8 cellular contexts compared by ENCODE assay signal in genomic region chr15:74907277-74907870, GRCh38. TPM values are rescaled to one million over a fixed set of nuclear protein-coding genes. Genes with fewer than 3 reads are reported as not detected.
DNase-seq lines count a peak whose midpoint lies in the region; ATAC-seq, FAIRE-seq and TF ChIP-seq lines count a peak whose summit lies in the region.

No MANE protein-coding gene starts in this region.

- peak overlapping the region; percentile 83 for H3K9ac ChIP-seq in GM12878 (ENCODE audit: control insufficient read depth, insufficient read depth, low read length)

- H3K4me3 ChIP-seq in GM12878 (peak overlapping the region; percentile 97), kidney epithelial cell (ENCODE audit: low read depth, low read length) (peak overlapping the region; percentile 91)

- BruUV-seq in GM12878 (replicated peaks; lab: Mats Ljungman, UMichigan), result no TSS peak

- no peak for FAIRE-seq in GM12878 (lab: Jason Lieb, UNC)

- H3K9me3 ChIP-seq in GM12878 (replicated peaks; ENCODE audit: control insufficient read depth, insufficient read depth, low read length), result no peaks in the 10 kb centered on the region

- peaks cover 15% of the 10 kb centered on the region for H3K79me2 ChIP-seq in GM12878 (ENCODE audit: control insufficient read depth, insufficient read depth, low read length)

- peaks cover 3 to 12% of the 10 kb centered on the region in 2 experiments; a peak in 3 of 4 replicates for H3K36me3 ChIP-seq in GM12878 (ENCODE audit: control insufficient read depth in 2 of 2, insufficient read depth in 2 of 2, low read length in 1 of 2)
- no peaks in the 10 kb centered on the region for H3K36me3 ChIP-seq in kidney epithelial cell (ENCODE audit: control insufficient read depth, insufficient read depth, low read length)

- WGBS in GM12878 (ENCODE audit: insufficient coverage, insufficient replicate concordance, low lambda C conversion rate, missing lambda C conversion rate), result 60% methylated on average over 6 of the region's 6 CpGs

- peak; percentile 54 for DNase-seq in activated effector memory CD4-positive, alpha-beta T cell treated with anti-CD3 and anti-CD28 coated beads, Interleukin-2, amount 50 U/mL, for 16 hours
- no peak for DNase-seq in activated effector memory CD4-positive, alpha-beta T cell treated with Interleukin-2 at 50 U/mL for 16 hours
- DNase-seq in GM12878 (ENCODE audit: low read depth, low spot score) (no peak), kidney epithelial cell (ENCODE audit: low read depth) (no peak), putamen (ENCODE audit: low spot score) (no peak)
- no peak for DNase-seq in stimulated activated CD4-positive, alpha-beta T cell treated with anti-CD3 and anti-CD28 coated beads, Interleukin-2, amount 100 ng/mL, for 48 hours

- H4K20me1 ChIP-seq in GM12878 (ENCODE audit: control insufficient read depth, insufficient read depth), result no peaks in the 10 kb centered on the region

- H2AFZ ChIP-seq in GM12878 (ENCODE audit: control insufficient read depth, low read depth, low read length), result peak overlapping the region; percentile 97

- CTCF ChIA-PET in GM12878 (lab: Yijun Ruan, JAX), result interaction anchor here (0.9 to 6.4 kb wide), 12 partner anchors 23 to 275 kb away, joined by 3 to 32 read pairs (median 4); no protein-coding TSS in a partner anchor

- no peak for TF ChIP-seq RAD21 in GM12878 (IDR thresholded peaks at IDR 0.05; ENCODE audit: insufficient read depth, low read depth, low read length)

- TF ChIP-seq CTCF in GM12878 (IDR thresholded peaks at IDR 0.05 in 2 of 3, conservative IDR thresholded peaks at IDR 0.05 in 1 of 3; ENCODE audit: control insufficient read depth in 2 of 3, extremely low read depth in 1 of 3, insufficient read depth in 1 of 3, low read depth in 3 of 3, low read length in 3 of 3) (no peak), kidney epithelial cell (IDR thresholded peaks at IDR 0.05; ENCODE audit: insufficient read depth, low read length, poor library complexity, severe bottlenecking) (no peak)

- intact Hi-C loops in GM12878 (cut with micrococcal nuclease; ENCODE audit: unreplicated experiment), result no loop called here

- H3K27me3 ChIP-seq in GM12878 (replicated peaks in 1 of 2; ENCODE audit: control insufficient read depth in 2 of 2, insufficient read depth in 2 of 2, low read length in 1 of 2), result no peaks in the 10 kb centered on the region
- H3K27me3 ChIP-seq in kidney epithelial cell (ENCODE audit: control insufficient read depth, insufficient read depth, low read length), result no peaks in the 10 kb centered on the region

- TF ChIP-seq POLR2A in GM12878 (IDR thresholded peaks at IDR 0.05; ENCODE audit: low read depth, low read length), result no peak

- H3K4me1 ChIP-seq in GM12878 (ENCODE audit: control insufficient read depth, insufficient read depth, low read length), result peaks cover 6% of the 10 kb centered on the region

- POLR2A ChIA-PET in GM12878 (lab: Charles Lee), result interaction anchor here (0.5 to 1.7 kb wide), 13 partner anchors 10 to 254 kb away, joined by 3 to 9 read pairs (median 5); no protein-coding TSS in a partner anchor

- in situ Hi-C loops in GM12878 (cut with MboI), result no loop called here

- RAD21 ChIA-PET in GM12878 (lab: Charles Lee; ENCODE audit: unreplicated experiment), result interaction anchor here (0.6 to 3.5 kb wide), 10 partner anchors 15 to 137 kb away, joined by 3 to 26 read pairs (median 6); partner anchors contain the start of gene ULK3

- ATAC-seq in GM12878 (peak; percentile 3), HG03025 (IDR thresholded peaks at IDR 0.05; ENCODE audit: low FRiP score, unreplicated experiment) (no peak)

- TF ChIP-seq EP300 in GM12878 (IDR thresholded peaks at IDR 0.05; ENCODE audit: borderline replicate concordance in 1 of 2, control insufficient read depth in 1 of 2, low read depth in 2 of 2, low read length in 2 of 2), result no peak

- peak overlapping the region; percentile 73 for H3K4me2 ChIP-seq in GM12878 (ENCODE audit: control insufficient read depth, insufficient read depth)

- SMC1A ChIA-PET in GM12878 (lab: Charles Lee; ENCODE audit: uncharacterized antibody, unreplicated experiment), result interaction anchor here (0.7 to 2.5 kb wide), 11 partner anchors 10 to 80 kb away, joined by 3 to 14 read pairs (median 4); partner anchors contain the start of gene MPI

- H3K27ac ChIP-seq in GM12878 (ENCODE audit: control insufficient read depth, insufficient read depth) (peak overlapping the region; percentile 76), temporal lobe (ENCODE audit: low read depth, low read length) (peak overlapping the region; percentile 84)

RNA-seq across cellular contexts. Expression of gene FAM219B, which starts 0.7 kb away (rescaled TPM):
- total RNA-seq in GM12878 (2013; cell fraction: nucleolus; rRNA removed), result 71.1 and 78.1 TPM in 2 replicates
- 37.1 and 39.5 TPM in 2 replicates for total RNA-seq in GM12878 (2014; rRNA removed)
- 23.7 and 26.4 TPM in 2 replicates for total RNA-seq in GM12878 (2014; rRNA removed; fragmentation: Illumina TruSeq; extraction: Trizol)
- 41.6 and 53.2 TPM in 2 replicates for total RNA-seq in GM12878 (2021)
- polyA plus RNA-seq in GM12878 (2011; ENCODE audit: low read depth), result 68.3 TPM
- 32.3 and 40.9 TPM in 2 replicates for polyA plus RNA-seq in GM12878 (2011; rRNA removed)
- 39.2 and 40.6 TPM in 2 replicates for polyA plus RNA-seq in GM12878 (2011; cell fraction: cytosol; rRNA removed)
- 135 and 193 TPM in 2 replicates for polyA plus RNA-seq in GM12878 (2011; cell fraction: nucleus; rRNA removed)
- polyA plus RNA-seq in GM12878 (2012), result 23.5 and 35.7 TPM in 2 replicates
- 30.5 and 41.6 TPM in 2 replicates for polyA plus RNA-seq in GM12878 (2014; fragmentation: Illumina TruSeq; extraction: Trizol)
- 1 to 10 TPM; 7.6 to 8.9 TPM for polyA plus RNA-seq in GM12878 (2014; fragmentation: Nextera tagmentation; extraction: Ambion mirVana)
- 43.2 and 46.6 TPM in 2 replicates for polyA plus RNA-seq in GM12878 (2014; rRNA removed)
- polyA plus RNA-seq in GM12878 (2016; fragmentation: Nextera tagmentation; extraction: Ambion mirVana), result 10 to 100 TPM; 24.2 to 28.2 TPM
- 21.2 and 29.3 TPM in 2 replicates for polyA minus RNA-seq in GM12878 (2011; rRNA and poly(A)+ RNA removed)
- polyA minus RNA-seq in GM12878 (2011; cell fraction: cytosol; rRNA and poly(A)+ RNA removed), result 9.9 and 10.2 TPM in 2 replicates
- polyA minus RNA-seq in GM12878 (2011; cell fraction: nucleus; rRNA and poly(A)+ RNA removed), result 20.4 and 25.0 TPM in 2 replicates
- 42.2 and 49.3 TPM in 2 replicates for total RNA-seq in kidney epithelial cell
- 41.3 TPM for total RNA-seq in temporal lobe

RNA-seq across cellular contexts. Expression of gene MPI, which starts 17.5 kb away (rescaled TPM):
- 139 and 141 TPM in 2 replicates for total RNA-seq in GM12878 (2013; cell fraction: nucleolus; rRNA removed)
- total RNA-seq in GM12878 (2014; rRNA removed), result 48.9 and 52.6 TPM in 2 replicates
- total RNA-seq in GM12878 (2014; rRNA removed; fragmentation: Illumina TruSeq; extraction: Trizol), result 35.2 and 36.2 TPM in 2 replicates
- 41.6 and 44.6 TPM in 2 replicates for total RNA-seq in GM12878 (2021)
- 63.8 TPM for polyA plus RNA-seq in GM12878 (2011; ENCODE audit: low read depth)
- 33.5 and 68.6 TPM in 2 replicates for polyA plus RNA-seq in GM12878 (2011; rRNA removed)
- polyA plus RNA-seq in GM12878 (2011; cell fraction: cytosol; rRNA removed), result 86.2 and 120 TPM in 2 replicates
- polyA plus RNA-seq in GM12878 (2011; cell fraction: nucleus; rRNA removed), result 128 and 213 TPM in 2 replicates
- polyA plus RNA-seq in GM12878 (2012), result 91.5 and 97.0 TPM in 2 replicates
- 51.8 and 93.9 TPM in 2 replicates for polyA plus RNA-seq in GM12878 (2014; fragmentation: Illumina TruSeq; extraction: Trizol)
- polyA plus RNA-seq in GM12878 (2014; fragmentation: Nextera tagmentation; extraction: Ambion mirVana), result 10 to 100 TPM; 38.3 to 43.6 TPM
- polyA plus RNA-seq in GM12878 (2014; rRNA removed), result 48.6 and 49.8 TPM in 2 replicates
- 10 to 100 TPM; 35.6 to 43.1 TPM for polyA plus RNA-seq in GM12878 (2016; fragmentation: Nextera tagmentation; extraction: Ambion mirVana)
- polyA minus RNA-seq in GM12878 (2011; rRNA and poly(A)+ RNA removed), result 77.2 and 93.3 TPM in 2 replicates
- 13.1 and 20.6 TPM in 2 replicates for polyA minus RNA-seq in GM12878 (2011; cell fraction: cytosol; rRNA and poly(A)+ RNA removed)
- polyA minus RNA-seq in GM12878 (2011; cell fraction: nucleus; rRNA and poly(A)+ RNA removed), result 61.1 and 79.2 TPM in 2 replicates
- total RNA-seq in kidney epithelial cell, result 39.5 and 45.2 TPM in 2 replicates
- 27.5 TPM for total RNA-seq in temporal lobe

RNA-seq across cellular contexts. Expression of gene COX5A, which starts 30.5 kb away (rescaled TPM):
- 19.8 and 20.4 TPM in 2 replicates for total RNA-seq in GM12878 (2013; cell fraction: nucleolus; rRNA removed)
- total RNA-seq in GM12878 (2014; rRNA removed) (143 and 156 TPM in 2 replicates), GM12878 (2014; rRNA removed; fragmentation: Illumina TruSeq; extraction: Trizol) (316 and 330 TPM in 2 replicates), GM12878 (2021) (420 and 445 TPM in 2 replicates), kidney epithelial cell (132 and 136 TPM in 2 replicates), temporal lobe (46.7 TPM)
- polyA plus RNA-seq in GM12878 (2011; ENCODE audit: low read depth), result 231 TPM
- polyA plus RNA-seq in GM12878 (2011; rRNA removed) (365 and 451 TPM in 2 replicates), GM12878 (2014; fragmentation: Illumina TruSeq; extraction: Trizol) (367 and 459 TPM in 2 replicates), GM12878 (2014; fragmentation: Nextera tagmentation; extraction: Ambion mirVana) (100 to 1,000 TPM in 1 of 2 experiments, 10 to 100 TPM in 1; 84.5 to 350 TPM), GM12878 (2014; rRNA removed) (421 and 474 TPM in 2 replicates), GM12878 (2016; fragmentation: Nextera tagmentation; extraction: Ambion mirVana) (1,000 to 10,000 TPM; 1,175 to 1,218 TPM)
- polyA plus RNA-seq in GM12878 (2011; cell fraction: cytosol; rRNA removed), result 285 and 309 TPM in 2 replicates
- 272 and 315 TPM in 2 replicates for polyA plus RNA-seq in GM12878 (2011; cell fraction: nucleus; rRNA removed)
- 619 and 621 TPM in 2 replicates for polyA plus RNA-seq in GM12878 (2012)
- polyA minus RNA-seq in GM12878 (2011; rRNA and poly(A)+ RNA removed), result 58.5 and 111 TPM in 2 replicates
- polyA minus RNA-seq in GM12878 (2011; cell fraction: cytosol; rRNA and poly(A)+ RNA removed), result 92.9 and 123 TPM in 2 replicates
- polyA minus RNA-seq in GM12878 (2011; cell fraction: nucleus; rRNA and poly(A)+ RNA removed), result 23.3 and 36.7 TPM in 2 replicates

RNA-seq across cellular contexts. Expression of gene SCAMP2, which starts 34.2 kb away (rescaled TPM):
- total RNA-seq in GM12878 (2013; cell fraction: nucleolus; rRNA removed), result 61.5 and 62.7 TPM in 2 replicates
- total RNA-seq in GM12878 (2014; rRNA removed), result 51.2 and 54.8 TPM in 2 replicates
- 33.4 and 34.2 TPM in 2 replicates for total RNA-seq in GM12878 (2014; rRNA removed; fragmentation: Illumina TruSeq; extraction: Trizol)
- total RNA-seq in GM12878 (2021), result 98.5 and 101 TPM in 2 replicates
- 45.6 TPM for polyA plus RNA-seq in GM12878 (2011; ENCODE audit: low read depth)
- 30.8 and 117 TPM in 2 replicates for polyA plus RNA-seq in GM12878 (2011; rRNA removed)
- 93.5 and 127 TPM in 2 replicates for polyA plus RNA-seq in GM12878 (2011; cell fraction: cytosol; rRNA removed)
- polyA plus RNA-seq in GM12878 (2011; cell fraction: nucleus; rRNA removed), result 94.2 and 105 TPM in 2 replicates
- polyA plus RNA-seq in GM12878 (2012), result 80.2 and 83.4 TPM in 2 replicates
- polyA plus RNA-seq in GM12878 (2014; fragmentation: Illumina TruSeq; extraction: Trizol), result 112 and 114 TPM in 2 replicates
- 10 to 100 TPM; 10.9 to 22.5 TPM for polyA plus RNA-seq in GM12878 (2014; fragmentation: Nextera tagmentation; extraction: Ambion mirVana)
- polyA plus RNA-seq in GM12878 (2014; rRNA removed), result 98.4 and 118 TPM in 2 replicates
- polyA plus RNA-seq in GM12878 (2016; fragmentation: Nextera tagmentation; extraction: Ambion mirVana), result 100 to 1,000 TPM; 156 to 158 TPM
- polyA minus RNA-seq in GM12878 (2011; rRNA and poly(A)+ RNA removed), result 106 and 111 TPM in 2 replicates
- 42.9 and 46.9 TPM in 2 replicates for polyA minus RNA-seq in GM12878 (2011; cell fraction: cytosol; rRNA and poly(A)+ RNA removed)
- polyA minus RNA-seq in GM12878 (2011; cell fraction: nucleus; rRNA and poly(A)+ RNA removed), result 23.8 and 33.4 TPM in 2 replicates
- 93.4 and 107 TPM in 2 replicates for total RNA-seq in kidney epithelial cell
- 4.4 TPM for total RNA-seq in temporal lobe

RNA-seq across cellular contexts. Expression of gene RPP25, which starts 49.2 kb away (rescaled TPM):
- 2.0 and 2.4 TPM in 2 replicates for total RNA-seq in GM12878 (2013; cell fraction: nucleolus; rRNA removed)
- 6.3 and 7.0 TPM in 2 replicates for total RNA-seq in GM12878 (2014; rRNA removed)
- 3.1 and 3.5 TPM in 2 replicates for total RNA-seq in GM12878 (2014; rRNA removed; fragmentation: Illumina TruSeq; extraction: Trizol)
- total RNA-seq in GM12878 (2021), result 8.1 and 8.9 TPM in 2 replicates
- 1.0 TPM for polyA plus RNA-seq in GM12878 (2011; ENCODE audit: low read depth)
- 0.29 and 0.41 TPM in 2 replicates for polyA plus RNA-seq in GM12878 (2011; rRNA removed)
- 0.78 and 1.0 TPM in 2 replicates for polyA plus RNA-seq in GM12878 (2011; cell fraction: cytosol; rRNA removed)
- polyA plus RNA-seq in GM12878 (2011; cell fraction: nucleus; rRNA removed), result 0.45 and 0.64 TPM in 2 replicates
- 1.8 and 2.6 TPM in 2 replicates for polyA plus RNA-seq in GM12878 (2012)
- polyA plus RNA-seq in GM12878 (2014; fragmentation: Illumina TruSeq; extraction: Trizol), result 3.1 and 3.2 TPM in 2 replicates
- polyA plus RNA-seq in GM12878 (2014; fragmentation: Nextera tagmentation; extraction: Ambion mirVana), result 1 to 10 TPM in 1 of 2 experiments, under 1 TPM in 1; 0.63 to 1.8 TPM
- 5.8 and 7.2 TPM in 2 replicates for polyA plus RNA-seq in GM12878 (2014; rRNA removed)
- 10 to 100 TPM in 1 of 2 experiments, 1 to 10 TPM in 1; 7.4 to 10.8 TPM for polyA plus RNA-seq in GM12878 (2016; fragmentation: Nextera tagmentation; extraction: Ambion mirVana)
- polyA minus RNA-seq in GM12878 (2011; rRNA and poly(A)+ RNA removed), result 0.44 and 0.57 TPM in 2 replicates
- 1.6 TPM in 2 replicates for polyA minus RNA-seq in GM12878 (2011; cell fraction: cytosol; rRNA and poly(A)+ RNA removed)
- 0.73 and 0.86 TPM in 2 replicates for polyA minus RNA-seq in GM12878 (2011; cell fraction: nucleus; rRNA and poly(A)+ RNA removed)
- total RNA-seq in kidney epithelial cell, result 9.6 and 12.8 TPM in 2 replicates
- 4.2 TPM for total RNA-seq in temporal lobe
